In the genomic region with DNA sequence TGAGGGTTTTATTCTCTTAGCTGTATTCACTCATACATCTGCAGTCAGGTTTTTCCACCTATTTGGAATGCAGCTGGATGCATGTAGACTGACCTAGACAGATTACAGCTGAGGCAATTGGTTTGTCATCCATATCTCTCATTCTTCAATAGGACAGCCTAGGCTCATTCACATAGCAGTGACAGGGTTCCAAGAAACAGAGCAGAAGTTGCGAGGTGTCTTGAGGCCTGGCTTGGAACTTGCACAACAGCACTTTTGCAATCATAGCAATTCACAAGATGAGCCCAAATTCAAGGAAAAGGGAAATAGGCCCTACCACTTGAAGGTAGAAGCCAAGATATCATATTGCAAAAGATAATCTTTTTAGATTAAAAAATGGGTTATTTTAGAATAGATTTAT, we compare ENCODE assay signal across 26 cellular contexts.
DNase-seq lines count a peak whose midpoint lies in the region; ATAC-seq, FAIRE-seq and TF ChIP-seq lines count a peak whose summit lies in the region.
"Had no signal": no experiment of that assay in that cellular context is flagged by ENCODE, and none has a peak within 500 bp of the region (broad histone marks: within the 10 kb centered on the region; RNA-seq: fewer than 3 reads in every experiment).

No MANE protein-coding gene starts in this region.

- no peak for TF ChIP-seq CTCF in left ventricle myocardium inferior (IDR thresholded peaks at IDR 0.05; ENCODE audit: borderline replicate concordance)
- TF ChIP-seq CTCF in left lung (IDR thresholded peaks at IDR 0.05) = no peak
- TF ChIP-seq CTCF in vagina (IDR thresholded peaks at IDR 0.05) = no peak

- H3K27ac ChIP-seq in left ventricle myocardium inferior (replicated peaks) (no peak overlapping the region), left lung (peak overlapping the region in 1 of 2 donors; percentile 51), vagina (no peak overlapping the region)
- H3K27ac ChIP-seq: adrenal gland, thoracic aorta had no signal

- H3K4me3 ChIP-seq in left ventricle myocardium inferior (no peak overlapping the region), left lung (no peak overlapping the region), vagina (no peak overlapping the region)
- H3K4me3 ChIP-seq: adrenal gland, K562, thoracic aorta had no signal

- DNase-seq in Right ventricle myocardium superior = no peak
- no peak for DNase-seq in left ventricle myocardium inferior
- DNase-seq in amniotic epithelial cell (ENCODE audit: low read depth) = peak; percentile 34
- peak in 1 of 2 donors; percentile 43 for DNase-seq in left lung
- no peak for DNase-seq in vagina (ENCODE audit: extremely low spot score in 2 of 2)
- DNase-seq in NCI-H69 (lab: John Stamatoyannopoulos, UW) = no peak
- no peak for DNase-seq in germinal center (ENCODE audit: low spot score)
- DNase-seq in H54 (ENCODE audit: insufficient read length, low spot score) = no peak
- DNase-seq: activated CD8-positive, alpha-beta memory T cell treated with anti-CD3 and anti-CD28 coated beads, Interleukin-2, amount 10 ng/mL, durations not matched to agents 7 days and 5 days; activated effector memory CD4-positive, alpha-beta T cell treated with Interleukin-2 at 50 U/mL for 16 hours; CD4-positive, CD25-positive, alpha-beta regulatory T cell; cerebellar nuclear complex; effector memory CD8-positive, alpha-beta T cell; foreskin melanocyte; GOT3; naive thymus-derived CD8-positive, alpha-beta T cell; NCI-H1417; NCI-H226; SHP77 treated with DMSO at 0.1 percent for 48 hours; stimulated activated CD4-positive, alpha-beta T cell treated with anti-CD3 and anti-CD28 coated beads, Interleukin-12 subunit alpha, Interleukin-12 subunit beta, amount 100 ng/mL, for 4 hours; T-helper 9 cell had no signal

- H3K9me3 ChIP-seq in left ventricle myocardium inferior (replicated peaks) = peaks cover 10% of the 10 kb centered on the region
- peaks cover 0 to 13% of the 10 kb centered on the region in 2 donors for H3K9me3 ChIP-seq in left lung
- H3K9me3 ChIP-seq in vagina = no peaks in the 10 kb centered on the region
- H3K9me3 ChIP-seq: thoracic aorta had no signal

- H3K4me1 ChIP-seq in left ventricle myocardium inferior = peaks cover 10% of the 10 kb centered on the region
- H3K4me1 ChIP-seq in left lung = peaks cover 0 to 15% of the 10 kb centered on the region in 2 donors
- no peaks in the 10 kb centered on the region for H3K4me1 ChIP-seq in vagina
- H3K4me1 ChIP-seq: adrenal gland had no signal

- FAIRE-seq in H54 (lab: Jason Lieb, UNC) = no peak
- FAIRE-seq: A204.1, K562 had no signal

- ATAC-seq in Right ventricle myocardium superior (ENCODE audit: poor library complexity) (peak; percentile 71), left lung (peak; percentile 61)
- ATAC-seq: activated CD8-positive, alpha-beta memory T cell treated with anti-CD3 and anti-CD28 coated beads, Interleukin-2, amount 10 ng/mL, durations not matched to agents 7 days and 5 days; effector memory CD8-positive, alpha-beta T cell; K562; naive thymus-derived CD8-positive, alpha-beta T cell; stimulated activated effector memory CD8-positive, alpha-beta T cell treated with anti-CD3 and anti-CD28 coated beads, Interleukin-12 subunit alpha, Interleukin-12 subunit beta, amount 100 ng/mL, for 72 hours had no signal

- H3K36me3 ChIP-seq in left ventricle myocardium inferior = no peaks in the 10 kb centered on the region
- no peaks in the 10 kb centered on the region for H3K36me3 ChIP-seq in left lung
- H3K36me3 ChIP-seq in vagina = no peaks in the 10 kb centered on the region
- H3K36me3 ChIP-seq: adrenal gland, thoracic aorta had no signal

- no peaks in the 10 kb centered on the region for H3K27me3 ChIP-seq in left ventricle myocardium inferior (ENCODE audit: low read depth)
- no peaks in the 10 kb centered on the region for H3K27me3 ChIP-seq in left lung
- H3K27me3 ChIP-seq in vagina = no peaks in the 10 kb centered on the region
- H3K27me3 ChIP-seq: adrenal gland had no signal

- TF ChIP-seq POLR2A in vagina (IDR thresholded peaks at IDR 0.05) (no peak), H54 (IDR thresholded peaks at IDR 0.05; ENCODE audit: low read depth, low read length) (no peak)

- intact Hi-C loops in Right ventricle myocardium superior (cut with DNase I) = no loop called here
- intact Hi-C loops in left ventricle myocardium inferior (cut with micrococcal nuclease) = no loop called here
- intact Hi-C loops in left lung (cut with DNase I) = no loop called here
- intact Hi-C loops in vagina (cut with DNase I) = no loop called here
